17 cellular contexts compared by ENCODE assay signal in genomic region chr6:162258647-162259046, GRCh38.
DNase-seq lines count a peak whose midpoint lies in the region; ATAC-seq and TF ChIP-seq lines count a peak whose summit lies in the region.
"Had no signal": no experiment of that assay in that cellular context is flagged by ENCODE, and none has a peak within 500 bp of the region (broad histone marks: within the 10 kb centered on the region; RNA-seq: fewer than 3 reads in every experiment).

No MANE protein-coding gene starts in this region.

- no peak overlapping the region for H2BK12ac ChIP-seq in neuronal stem cell (ENCODE audit: low read length)

- H3K4me1 ChIP-seq in neuronal stem cell (ENCODE audit: control insufficient read depth in 2 of 2, insufficient read depth in 1 of 2, low read depth in 1 of 2, low read length in 2 of 2): peaks cover 5 to 10% of the 10 kb centered on the region in 2 donors
- H3K4me1 ChIP-seq in foreskin keratinocyte: no peaks in the 10 kb centered on the region
- H3K4me1 ChIP-seq: HAP-1 had no signal

- H3K79me1 ChIP-seq in neuronal stem cell (ENCODE audit: low read depth, low read length): no peaks in the 10 kb centered on the region

- H3K9me3 ChIP-seq in neuronal stem cell (replicated peaks in 1 of 2; ENCODE audit: control insufficient read depth in 2 of 2, insufficient read depth in 1 of 2, low read depth in 1 of 2, low read length in 2 of 2): peaks cover 0 to 6% of the 10 kb centered on the region in 2 donors
- H3K9me3 ChIP-seq: HAP-1 had no signal

- no peak overlapping the region for H2BK120ac ChIP-seq in neuronal stem cell (ENCODE audit: low read depth, low read length)

- no peak for DNase-seq in Right ventricle myocardium superior
- DNase-seq in left cardiac atrium: no peak
- DNase-seq in NCI-H510A (lab: John Stamatoyannopoulos, UW): peak; percentile 42
- DNase-seq in NCI-H510A treated with DMSO at 0.1 percent for 48 hours (lab: John Stamatoyannopoulos, UW): peak; percentile 85
- DNase-seq in neuronal stem cell (ENCODE audit: low spot score): no peak
- DNase-seq in NOMO-1 (lab: John Stamatoyannopoulos, UW; ENCODE audit: unreplicated experiment in 2 of 2): no peak
- no peak for DNase-seq in foreskin keratinocyte
- DNase-seq: C1 segment of cervical spinal cord; Calu3; CD4-positive, alpha-beta memory T cell; COR-L47; DMS53; DMS79 treated with DMSO at 0.1 percent for 48 hours; GF-D8; GOT3; HFFc6 had no signal

- H3K36me3 ChIP-seq in neuronal stem cell (replicated peaks in 1 of 2; ENCODE audit: control insufficient read depth in 2 of 2, insufficient read depth in 2 of 2, low read length in 2 of 2): no peaks in the 10 kb centered on the region
- H3K36me3 ChIP-seq: HAP-1 had no signal

- H3K23ac ChIP-seq in neuronal stem cell (ENCODE audit: low read depth, low read length, poor library complexity): no peak overlapping the region

- peak; percentile 68 for ATAC-seq in Right ventricle myocardium superior (ENCODE audit: poor library complexity)
- ATAC-seq in left cardiac atrium: no peak
- no peak for ATAC-seq in foreskin keratinocyte

- WGBS in neuronal stem cell (ENCODE audit: extremely low coverage in 2 of 2, insufficient read length in 2 of 2, insufficient replicate concordance in 1 of 2), 2 donors: no CpG with 5 or more reads among the region's 7 CpGs

- H3K9ac ChIP-seq in neuronal stem cell (ENCODE audit: low read depth, low read length, poor library complexity): no peak overlapping the region

- H3K27me3 ChIP-seq in neuronal stem cell (ENCODE audit: control insufficient read depth in 3 of 3, insufficient read depth in 3 of 3, low read depth in 1 of 3, low read length in 3 of 3) (no peaks in the 10 kb centered on the region), foreskin keratinocyte (no peaks in the 10 kb centered on the region)

- TF ChIP-seq CTCF in foreskin keratinocyte (conservative IDR thresholded peaks at IDR 0.05): no peak

- no peak overlapping the region for H4K91ac ChIP-seq in neuronal stem cell (ENCODE audit: low read depth, low read length, poor library complexity)

- H2AFZ ChIP-seq in neuronal stem cell (ENCODE audit: low read length): no peak overlapping the region

- H3K4me3 ChIP-seq in neuronal stem cell (ENCODE audit: low read length in 2 of 2): no peak overlapping the region
- H3K4me3 ChIP-seq: HAP-1 had no signal

- no peak overlapping the region for H3K14ac ChIP-seq in neuronal stem cell (ENCODE audit: low read length)

- H3K4ac ChIP-seq in neuronal stem cell (ENCODE audit: low read length): no peak overlapping the region

- H2BK5ac ChIP-seq in neuronal stem cell (ENCODE audit: low read length): no peak overlapping the region

- H2BK15ac ChIP-seq in neuronal stem cell (ENCODE audit: low read length): no peak overlapping the region

- H3K27ac ChIP-seq in neuronal stem cell (replicated peaks; ENCODE audit: low read length) (no peak overlapping the region), foreskin keratinocyte (no peak overlapping the region)

- H2AK5ac ChIP-seq in neuronal stem cell (ENCODE audit: low read depth, low read length): no peak overlapping the region

- no peak overlapping the region for H3K4me2 ChIP-seq in neuronal stem cell (ENCODE audit: insufficient read depth, low read length, poor library complexity, severe bottlenecking)

- peak overlapping the region; percentile 7 for H3K18ac ChIP-seq in neuronal stem cell (ENCODE audit: low read length)

- intact Hi-C loops in Right ventricle myocardium superior (cut with DNase I): no loop called here
- intact Hi-C loops in left cardiac atrium (cut with DNase I): no loop called here

- no peak overlapping the region for H4K8ac ChIP-seq in neuronal stem cell (ENCODE audit: low read depth, low read length)

Comparison
In these comparisons a context has a peak if more than half of its experiments do, and no peak if none do; other contexts are left out.
1. DNase-seq: peak in NCI-H510A (single experiment) and NCI-H510A treated with DMSO at 0.1 percent for 48 hours (single experiment); none in Right ventricle myocardium superior (single experiment), left cardiac atrium (single experiment), neuronal stem cell (single experiment), NOMO-1 (0 of 2) and foreskin keratinocyte (0 of 2).